ENCODE assay signal across 18 cellular contexts in genomic region chr2:205679410-205680009, GRCh38. TPM values are rescaled to one million over a fixed set of nuclear protein-coding genes. Genes with fewer than 3 reads are reported as not detected.
DNase-seq lines count a peak whose midpoint lies in the region; ATAC-seq and TF ChIP-seq lines count a peak whose summit lies in the region.
"Had no signal": no experiment of that assay in that cellular context is flagged by ENCODE, and none has a peak within 500 bp of the region (broad histone marks: within the 10 kb centered on the region; RNA-seq: fewer than 3 reads in every experiment).

No MANE protein-coding gene starts in this region.

- TF ChIP-seq RAD21 in IMR-90 (IDR thresholded peaks at IDR 0.05; ENCODE audit: low read length): no peak

- H3K36me3 ChIP-seq in IMR-90 (ENCODE audit: control insufficient read depth, insufficient read depth, low read length) (no peaks in the 10 kb centered on the region), esophagus muscularis mucosa (no peaks in the 10 kb centered on the region), neuronal stem cell (replicated peaks in 1 of 2; ENCODE audit: control insufficient read depth in 2 of 2, insufficient read depth in 2 of 2, low read length in 2 of 2) (no peaks in the 10 kb centered on the region), gastroesophageal sphincter (no peaks in the 10 kb centered on the region)
- H3K36me3 ChIP-seq: brain microvascular endothelial cell, colonic mucosa, left lung, neural progenitor cell, SJSA1, vagina, WERI-Rb-1 had no signal

- H4K5ac ChIP-seq in IMR-90 (ENCODE audit: low read depth, low read length): no peak overlapping the region

- H4K91ac ChIP-seq in IMR-90 (ENCODE audit: insufficient read depth, low read depth, low read length): no peak overlapping the region
- H4K91ac ChIP-seq in neuronal stem cell (ENCODE audit: low read depth, low read length, poor library complexity): no peak overlapping the region

- TF ChIP-seq CTCF in IMR-90 (conservative IDR thresholded peaks at IDR 0.05; ENCODE audit: low read depth, low read length): no peak
- no peak for TF ChIP-seq CTCF in RWPE1 (conservative IDR thresholded peaks at IDR 0.05; ENCODE audit: low read depth)
- TF ChIP-seq CTCF in esophagus muscularis mucosa (IDR thresholded peaks at IDR 0.05): no peak
- TF ChIP-seq CTCF in gastroesophageal sphincter (IDR thresholded peaks at IDR 0.05): no peak

- H2BK20ac ChIP-seq in IMR-90 (ENCODE audit: low read depth, low read length): no peak overlapping the region; the same call in 1 of the 2 replicates

- no peak overlapping the region for H2BK12ac ChIP-seq in neuronal stem cell (ENCODE audit: low read length)

- DNase-seq in IMR-90 (no peak), RWPE1 (ENCODE audit: low spot score) (peak; percentile 76), esophagus muscularis mucosa (ENCODE audit: extremely low spot score) (peak; percentile 17), neuronal stem cell (ENCODE audit: low spot score) (no peak), GM03348 (ENCODE audit: low spot score) (no peak), amniotic stem cell (lab: John Stamatoyannopoulos, UW) (no peak)
- DNase-seq: activated gamma-delta T cell, left lung had no signal

- H3K79me1 ChIP-seq in IMR-90 (ENCODE audit: low read depth in 1 of 2, low read length in 2 of 2) (peaks cover 3 to 13% of the 10 kb centered on the region in 2 experiments), neuronal stem cell (ENCODE audit: low read depth, low read length) (no peaks in the 10 kb centered on the region)

- dilution Hi-C loops in IMR-90 (cut with HindIII; ENCODE audit: low sequenced_read_pairs, unreplicated experiment): no loop called here

- no peak for TF ChIP-seq POLR2A in IMR-90 (IDR thresholded peaks at IDR 0.05; ENCODE audit: low read depth, low read length)
- no peak for TF ChIP-seq POLR2A in esophagus muscularis mucosa (IDR thresholded peaks at IDR 0.05; ENCODE audit: low read depth)
- no peak for TF ChIP-seq POLR2A in gastroesophageal sphincter (IDR thresholded peaks at IDR 0.05)

- intact Hi-C loops in IMR-90 (cut with micrococcal nuclease): loop anchor here (2.0 to 10.0 kb wide), 12 partner anchors 133 to 1535 kb away; partner anchors contain the start of gene PARD3B
- intact Hi-C loops in esophagus muscularis mucosa (cut with DNase I): loop anchor here (5.0 to 10.0 kb wide), 9 partner anchors 83 to 1575 kb away; no protein-coding TSS in a partner anchor

- peak overlapping the region; percentile 38 for H2AK9ac ChIP-seq in IMR-90 (replicated peaks; ENCODE audit: low read depth, low read length, poor library complexity)

- no peak overlapping the region for H3K56ac ChIP-seq in IMR-90 (ENCODE audit: extremely low read depth, insufficient read depth, low read length)

- H3K27me3 ChIP-seq in IMR-90 (ENCODE audit: control insufficient read depth, insufficient read depth, low read length) (no peaks in the 10 kb centered on the region), esophagus muscularis mucosa (no peaks in the 10 kb centered on the region), neuronal stem cell (ENCODE audit: control insufficient read depth in 3 of 3, insufficient read depth in 3 of 3, low read depth in 1 of 3, low read length in 3 of 3) (peaks cover 0 to 19% (median 2%) of the 10 kb centered on the region in 3 experiments), gastroesophageal sphincter (no peaks in the 10 kb centered on the region)
- H3K27me3 ChIP-seq: brain microvascular endothelial cell, SJSA1, vagina had no signal

- H3K4me3 ChIP-seq in IMR-90 (ENCODE audit: insufficient read depth, low read depth, low read length) (no peak overlapping the region), esophagus muscularis mucosa (no peak overlapping the region), neuronal stem cell (ENCODE audit: low read length in 2 of 2) (no peak overlapping the region), gastroesophageal sphincter (no peak overlapping the region)
- H3K4me3 ChIP-seq: colonic mucosa, GM12878, left lung, neural progenitor cell, SJSA1, vagina had no signal

- H3K18ac ChIP-seq in IMR-90 (ENCODE audit: low read depth, low read length) (no peak overlapping the region), neuronal stem cell (ENCODE audit: low read length) (no peak overlapping the region)

- H3K4ac ChIP-seq in IMR-90 (ENCODE audit: low read depth, low read length) (peak overlapping the region; percentile 32), neuronal stem cell (ENCODE audit: low read length) (no peak overlapping the region)

- POLR2A ChIA-PET in IMR-90 (lab: Charles Lee; ENCODE audit: unreplicated experiment) (no interaction called here), RWPE1 (lab: Yijun Ruan, JAX; ENCODE audit: low non-redundant PET) (no interaction called here)

- no peak overlapping the region; the same call in 2 of the 3 replicates for H2BK15ac ChIP-seq in IMR-90 (ENCODE audit: low read depth, low read length)
- H2BK15ac ChIP-seq in neuronal stem cell (ENCODE audit: low read length): no peak overlapping the region

- CTCF ChIA-PET in IMR-90 (lab: Yijun Ruan, JAX) (interaction anchor here (0.5 to 1.0 kb wide), 7 partner anchors 31 to 1419 kb away, joined by 3 to 5 read pairs (median 3); no protein-coding TSS in a partner anchor), RWPE1 (lab: Yijun Ruan, JAX) (interaction anchor here (0.5 to 1.6 kb wide), 6 partner anchors 14 to 640 kb away, joined by 3 to 5 read pairs (median 4); no protein-coding TSS in a partner anchor)

- H2BK120ac ChIP-seq in IMR-90 (ENCODE audit: low read depth, low read length): peak overlapping the region; percentile 52
- H2BK120ac ChIP-seq in neuronal stem cell (ENCODE audit: low read depth, low read length): no peak overlapping the region

- H3K14ac ChIP-seq in IMR-90 (replicated peaks; ENCODE audit: low read depth, low read length): 0 out of 2 replicates have a peak overlapping the region, but pooled peaks have one; percentile 14
- H3K14ac ChIP-seq in neuronal stem cell (ENCODE audit: low read length): no peak overlapping the region

- BruUV-seq in IMR-90 (replicated peaks; lab: Mats Ljungman, UMichigan): no TSS peak

- H3K9ac ChIP-seq in IMR-90 (ENCODE audit: low read depth, low read length): no peak overlapping the region
- H3K9ac ChIP-seq in neuronal stem cell (ENCODE audit: low read depth, low read length, poor library complexity): no peak overlapping the region
- H3K9ac ChIP-seq: neural progenitor cell had no signal

- H3K9me1 ChIP-seq in IMR-90 (ENCODE audit: insufficient read depth, low read length): 0 out of 2 replicates have a peak, but pooled peaks cover 4% of the 10 kb centered on the region

- H2AK5ac ChIP-seq in IMR-90 (ENCODE audit: low read depth, low read length) (peak overlapping the region; percentile 20; the same call in 1 of the 2 replicates), neuronal stem cell (ENCODE audit: low read depth, low read length) (no peak overlapping the region)

- no peak overlapping the region for H2BK5ac ChIP-seq in IMR-90 (ENCODE audit: low read depth, low read length, poor library complexity, severe bottlenecking)
- H2BK5ac ChIP-seq in neuronal stem cell (ENCODE audit: low read length): no peak overlapping the region

- H3K9me3 ChIP-seq in IMR-90 (ENCODE audit: control insufficient read depth, insufficient read depth, low read length) (no peaks in the 10 kb centered on the region), esophagus muscularis mucosa (no peaks in the 10 kb centered on the region), neuronal stem cell (replicated peaks in 1 of 2; ENCODE audit: control insufficient read depth in 2 of 2, insufficient read depth in 1 of 2, low read depth in 1 of 2, low read length in 2 of 2) (no peaks in the 10 kb centered on the region), gastroesophageal sphincter (no peaks in the 10 kb centered on the region)
- H3K9me3 ChIP-seq: colonic mucosa, left lung, SJSA1, vagina had no signal

- ATAC-seq in IMR-90 (ENCODE audit: low read depth) (no peak), gastroesophageal sphincter (no peak)
- ATAC-seq: CD8-positive, alpha-beta T cell; effector memory CD8-positive, alpha-beta T cell had no signal

- H3K4me2 ChIP-seq in IMR-90 (ENCODE audit: low read depth, low read length): no peak overlapping the region
- no peak overlapping the region for H3K4me2 ChIP-seq in neuronal stem cell (ENCODE audit: insufficient read depth, low read length, poor library complexity, severe bottlenecking)
- H3K4me2 ChIP-seq: neural progenitor cell had no signal

- WGBS in IMR-90 (ENCODE audit: extremely low coverage in 2 of 2, insufficient read length in 1 of 2), 2 experiments: 86% methylated on average over 2 of the region's 5 CpGs; no CpG with 5 or more reads in 1 of the 2 experiments
- WGBS in esophagus muscularis mucosa: 73% methylated on average over 5 of the region's 5 CpGs
- WGBS in neuronal stem cell (ENCODE audit: extremely low coverage in 2 of 2, insufficient read length in 2 of 2, insufficient replicate concordance in 1 of 2), 2 donors: no CpG with 5 or more reads among the region's 5 CpGs
- WGBS in gastroesophageal sphincter (ENCODE audit: low coverage in 1 of 2), 2 donors: 56 to 63% methylated on average over 1 to 3 of the region's 5 CpGs

- H3K4me1 ChIP-seq in IMR-90 (ENCODE audit: control insufficient read depth, insufficient read depth, low read length) (peaks cover 4% of the 10 kb centered on the region), esophagus muscularis mucosa (peaks cover 9 to 26% (median 24%) of the 10 kb centered on the region in 4 donors), neuronal stem cell (ENCODE audit: control insufficient read depth in 2 of 2, insufficient read depth in 1 of 2, low read depth in 1 of 2, low read length in 2 of 2) (peaks cover 15 to 27% of the 10 kb centered on the region in 2 donors), gastroesophageal sphincter (peaks cover 0 to 32% (median 0%) of the 10 kb centered on the region in 3 donors)
- H3K4me1 ChIP-seq: colonic mucosa had no signal

- no peak overlapping the region for H3K23ac ChIP-seq in IMR-90 (ENCODE audit: low read depth, low read length)
- H3K23ac ChIP-seq in neuronal stem cell (ENCODE audit: low read depth, low read length, poor library complexity): no peak overlapping the region

- H3K27ac ChIP-seq in IMR-90 (ENCODE audit: insufficient read depth, low read length): no peak overlapping the region
- peak overlapping the region; percentile 12; the same call in 1 of the 2 replicates for H3K27ac ChIP-seq in RWPE1
- H3K27ac ChIP-seq in esophagus muscularis mucosa (replicated peaks in 1 of 4): no peak overlapping the region
- no peak overlapping the region for H3K27ac ChIP-seq in neuronal stem cell (replicated peaks; ENCODE audit: low read length)
- no peak overlapping the region for H3K27ac ChIP-seq in gastroesophageal sphincter
- H3K27ac ChIP-seq: brain microvascular endothelial cell, colonic mucosa, left lung, neural progenitor cell, SJSA1, vagina, WERI-Rb-1 had no signal

- no peak overlapping the region for H2AFZ ChIP-seq in IMR-90 (replicated peaks; ENCODE audit: low read length, poor library complexity)
- peak overlapping the region; percentile 16 for H2AFZ ChIP-seq in neuronal stem cell (ENCODE audit: low read length)
- H2AFZ ChIP-seq: neural progenitor cell had no signal

- H4K8ac ChIP-seq in IMR-90 (ENCODE audit: low read depth in 2 of 2, low read length in 2 of 2) (peak overlapping the region in 1 of 2 experiments; percentile 5; a peak in 1 of 4 replicates), neuronal stem cell (ENCODE audit: low read depth, low read length) (no peak overlapping the region)

- in situ Hi-C loops in IMR-90 (cut with MboI; ENCODE audit: low sequenced_read_pairs): loop anchor here (5.0 to 25.0 kb wide), 7 partner anchors 245 to 1415 kb away; partner anchors contain the start of gene PARD3B

- TF ChIP-seq EP300 in esophagus muscularis mucosa (IDR thresholded peaks at IDR 0.05) (no peak), gastroesophageal sphincter (IDR thresholded peaks at IDR 0.05) (no peak)

- H4K20me1 ChIP-seq in IMR-90 (ENCODE audit: insufficient read depth, low read length): no peaks in the 10 kb centered on the region

RNA-seq across cellular contexts. Expression of gene NRP2, which starts 2.8 kb away (rescaled TPM):
- 43.3 and 46.4 TPM in 2 replicates for total RNA-seq in IMR-90 (2012; rRNA removed)
- 45.2 and 51.3 TPM in 2 replicates for polyA plus RNA-seq in IMR-90 (2012; rRNA removed)
- 40.6 and 48.8 TPM in 2 replicates for polyA plus RNA-seq in IMR-90 (2012; cell fraction: cytosol; rRNA removed)
- polyA plus RNA-seq in IMR-90 (2012; cell fraction: nucleus; rRNA removed; ENCODE audit: low replicate concordance): 27.6 and 54.4 TPM in 2 replicates
- total RNA-seq in esophagus muscularis mucosa: 100 to 1,000 TPM; 195 to 440 (median 314) TPM
- polyA plus RNA-seq in neuronal stem cell (2013, experiment 1 of 2): 7.6 TPM
- 7.4 TPM for polyA plus RNA-seq in neuronal stem cell (2013, experiment 2 of 2)
- 100 to 1,000 TPM; 278 to 466 (median 371) TPM for total RNA-seq in gastroesophageal sphincter
- total RNA-seq: CD8-positive, alpha-beta T cell had no signal

Comparison
In these comparisons a context has a peak if more than half of its experiments do, and no peak if none do; other contexts are left out.
1. DNase-seq: peak in RWPE1 (single experiment) and esophagus muscularis mucosa (single experiment); none in IMR-90 (single experiment), neuronal stem cell (single experiment), GM03348 (single experiment) and amniotic stem cell (single experiment).